Comparison of ENCODE assay signal across 15 cellular contexts in genomic region chr15:29859981-29860745, GRCh38. TPM values are rescaled to one million over a fixed set of nuclear protein-coding genes. Genes with fewer than 3 reads are reported as not detected.
A peak's percentile ranks its signal among the peaks of the same experiment; 100 is the strongest.
DNase-seq lines count a peak whose midpoint lies in the region; ATAC-seq, FAIRE-seq and TF ChIP-seq lines count a peak whose summit lies in the region.
"Had no signal": no experiment of that assay in that cellular context is flagged by ENCODE, and none has a peak within 500 bp of the region (broad histone marks: within the 10 kb centered on the region; RNA-seq: fewer than 3 reads in every experiment).

No MANE protein-coding gene starts in this region.

- H3K27ac ChIP-seq in AG04450 (ENCODE audit: low read depth, low read length) (peak overlapping the region; percentile 80), K562 (ENCODE audit: extremely low read depth, low read depth, low read length) (no peak overlapping the region), HepG2 (ENCODE audit: extremely low read length, insufficient read depth, low read length) (no peak overlapping the region)
- H3K27ac ChIP-seq: ascending aorta, esophagus squamous epithelium, neutrophil had no signal

- BruUV-seq in K562 (replicated peaks; lab: Mats Ljungman, UMichigan) (no TSS peak), HepG2 (replicated peaks; lab: Mats Ljungman, UMichigan) (no TSS peak)

- TF ChIP-seq RAD21 in K562 (CRISPR knock-in tag; conservative IDR thresholded peaks at IDR 0.05 in 1 of 2, IDR thresholded peaks at IDR 0.05 in 1 of 2) (no peak), HepG2 (CRISPR knock-in tag; IDR thresholded peaks at IDR 0.05) (no peak)

- H4K20me1 ChIP-seq in K562 (replicated peaks; ENCODE audit: control insufficient read depth, insufficient read depth, low read length) = no peaks in the 10 kb centered on the region
- H4K20me1 ChIP-seq in HepG2 (ENCODE audit: insufficient read depth, low read length) = no peaks in the 10 kb centered on the region

- H3K79me2 ChIP-seq in K562 (ENCODE audit: control insufficient read depth, insufficient read depth, low read length) (no peaks in the 10 kb centered on the region), HepG2 (ENCODE audit: insufficient read depth, low read length) (no peaks in the 10 kb centered on the region)

- H3K27me3 ChIP-seq in AG04450 (ENCODE audit: control insufficient read depth, insufficient read depth, low read length) (no peaks in the 10 kb centered on the region), K562 (ENCODE audit: control insufficient read depth in 2 of 2, insufficient read depth in 2 of 2, low read length in 2 of 2) (peaks cover 9 to 27% of the 10 kb centered on the region in 2 experiments; a peak in 4 of 5 replicates), HepG2 (ENCODE audit: control insufficient read depth in 1 of 2, insufficient read depth in 2 of 2, low read length in 2 of 2) (no peaks in the 10 kb centered on the region; a peak in 1 of 5 replicates)
- H3K27me3 ChIP-seq: ascending aorta, esophagus squamous epithelium had no signal

- TF ChIP-seq POLR2A in K562 (conservative IDR thresholded peaks at IDR 0.05) = no peak
- no peak for TF ChIP-seq POLR2A in HepG2 (IDR thresholded peaks at IDR 0.05; ENCODE audit: insufficient read depth in 1 of 2, low read depth in 2 of 2, low read length in 2 of 2)

- no peaks in the 10 kb centered on the region for H3K9me1 ChIP-seq in K562 (ENCODE audit: control insufficient read depth, insufficient read depth, low read length)

- H3K9me3 ChIP-seq in AG04450 (ENCODE audit: control insufficient read depth, insufficient read depth, low read length) = no peaks in the 10 kb centered on the region
- no peaks in the 10 kb centered on the region for H3K9me3 ChIP-seq in K562 (replicated peaks; ENCODE audit: control insufficient read depth, insufficient read depth, low read depth, low read length)
- H3K9me3 ChIP-seq in HepG2 (ENCODE audit: low read length) = no peaks in the 10 kb centered on the region
- H3K9me3 ChIP-seq: ascending aorta, esophagus squamous epithelium, neutrophil had no signal

- 0% methylated on average over 4 of the region's 4 CpGs for WGBS in K562 (ENCODE audit: insufficient coverage, low coverage, missing lambda C conversion rate)
- 31% methylated on average over 4 of the region's 4 CpGs for WGBS in HepG2 (ENCODE audit: low lambda C conversion rate)

- DNase-seq in AG04450 (ENCODE audit: low read depth, low spot score) (peak; percentile 49), HS-27A (ENCODE audit: low read depth) (peak; percentile 54), K562 (ENCODE audit: extremely low read depth in 1 of 4, low spot score in 3 of 4) (no peak), kidney glomerular epithelial cell (lab: John Stamatoyannopoulos, UW) (peak; percentile 62), NCI-H82 (lab: John Stamatoyannopoulos, UW) (no peak), NCI-H1105 (lab: John Stamatoyannopoulos, UW) (no peak), HepG2 (ENCODE audit: low spot score) (no peak)
- DNase-seq: activated CD4-positive, alpha-beta T cell treated with anti-CD3 and anti-CD28 coated beads, Interleukin-2, amount 10 ng/mL, durations not matched to agents 24 days and 14 days; esophagus squamous epithelium; NCI-H1930; NK-92 treated with Interleukin-12 subunit alpha and Interleukin-12 subunit beta, amount 100 ng/mL, for 24 hours had no signal

- no peak overlapping the region for H3K9ac ChIP-seq in K562 (ENCODE audit: insufficient read depth in 1 of 2, low read depth in 2 of 2, low read length in 2 of 2)
- H3K9ac ChIP-seq in HepG2 (ENCODE audit: insufficient read depth, low read depth, low read length) = no peak overlapping the region

- no peak for TF ChIP-seq EP300 in K562 (IDR thresholded peaks at IDR 0.05; ENCODE audit: low read length)
- no peak for TF ChIP-seq EP300 in HepG2 (IDR thresholded peaks at IDR 0.05; ENCODE audit: low read depth in 2 of 2, low read length in 2 of 2)
- TF ChIP-seq EP300 in HepG2 (CRISPR knock-in tag; IDR thresholded peaks at IDR 0.05; ENCODE audit: borderline replicate concordance) = no peak

- H3K36me3 ChIP-seq in K562 (ENCODE audit: control insufficient read depth, insufficient read depth, low read length) = no peaks in the 10 kb centered on the region
- H3K36me3 ChIP-seq in HepG2 (replicated peaks in 1 of 2; ENCODE audit: control insufficient read depth in 1 of 2, insufficient read depth in 2 of 2, low read length in 2 of 2) = no peaks in the 10 kb centered on the region
- H3K36me3 ChIP-seq: ascending aorta, esophagus squamous epithelium, neutrophil had no signal

- no peak overlapping the region for H3K4me2 ChIP-seq in K562 (ENCODE audit: insufficient read depth, low read length)
- no peak overlapping the region for H3K4me2 ChIP-seq in HepG2 (ENCODE audit: low read depth, low read length)

- CTCF ChIA-PET in AG04450 (lab: Charles Lee) = no interaction called here
- CTCF ChIA-PET in K562 (lab: Yijun Ruan, JAX; ENCODE audit: low intra/inter-chr PET ratio) = interaction anchor here (0.7 kb wide), 1 partner anchor 87 kb away, joined by 3 read pairs; no protein-coding TSS in a partner anchor
- CTCF ChIA-PET in HepG2 (lab: Yijun Ruan, JAX; ENCODE audit: low intra/inter-chr PET ratio, low total read pairs) = no interaction called here

- ATAC-seq in K562 (no peak), HG03378 (IDR thresholded peaks at IDR 0.05; ENCODE audit: unreplicated experiment) (no peak), HepG2 (no peak)
- ATAC-seq: stimulated activated effector memory CD8-positive, alpha-beta T cell treated with anti-CD3 and anti-CD28 coated beads, Interleukin-12 subunit alpha, Interleukin-12 subunit beta, amount 100 ng/mL, for 72 hours had no signal

- TF ChIP-seq CTCF in AG04450 (IDR thresholded peaks at IDR 0.05; ENCODE audit: low read depth, low read length) = no peak
- no peak for TF ChIP-seq CTCF in K562 (IDR thresholded peaks at IDR 0.05 in 2 of 3, conservative IDR thresholded peaks at IDR 0.05 in 1 of 3; ENCODE audit: insufficient read depth in 2 of 3, low read depth in 1 of 3, low read length in 3 of 3)
- TF ChIP-seq CTCF in HepG2 (CRISPR knock-in tag; IDR thresholded peaks at IDR 0.05) = no peak

- FAIRE-seq in K562 (lab: Jason Lieb, UNC) (no peak), HepG2 (lab: Jason Lieb, UNC) (no peak)

- intact Hi-C loops in K562 (cut with micrococcal nuclease) (no loop called here), HepG2 (cut with micrococcal nuclease; ENCODE audit: unreplicated experiment) (no loop called here)

- in situ Hi-C loops in K562 (cut with MboI) = no loop called here
- in situ Hi-C loops in HepG2 (cut with HindIII; ENCODE audit: extremely low pct_ligation_motif_present, low pct_unique_long_range_greater_than_20kb) = no loop called here

- H3K4me1 ChIP-seq in K562 (replicated peaks in 1 of 2; ENCODE audit: control insufficient read depth in 2 of 2, insufficient read depth in 2 of 2, low read length in 2 of 2) (no peaks in the 10 kb centered on the region; a peak in 1 of 5 replicates), HepG2 (ENCODE audit: insufficient read depth, low read length) (peaks cover 5% of the 10 kb centered on the region; the same call in 1 of the 2 replicates)
- H3K4me1 ChIP-seq: esophagus squamous epithelium had no signal

- H3K4me3 ChIP-seq in AG04450 (ENCODE audit: low read depth, low read length) (no peak overlapping the region), K562 (no peak overlapping the region), HepG2 (replicated peaks in 1 of 3; ENCODE audit: insufficient read depth in 1 of 3, low read depth in 2 of 3, low read length in 3 of 3) (no peak overlapping the region)
- H3K4me3 ChIP-seq: ascending aorta, esophagus squamous epithelium had no signal

- POLR2A ChIA-PET in AG04450 (lab: Yijun Ruan, JAX) = no interaction called here
- POLR2A ChIA-PET in K562 (lab: Yijun Ruan, JAX) = no interaction called here
- POLR2A ChIA-PET in HepG2 (lab: Yijun Ruan, JAX) = no interaction called here

- H2AFZ ChIP-seq in K562 (ENCODE audit: low read depth, low read length) = no peak overlapping the region
- H2AFZ ChIP-seq in HepG2 (ENCODE audit: low read length) = no peak overlapping the region

RNA-seq across cellular contexts. Expression of gene TJP1, which starts 37.9 kb away (rescaled TPM):
- 72.7 and 99.6 TPM in 2 replicates for polyA plus RNA-seq in AG04450 (2011; rRNA removed)
- 99.7 and 134 TPM in 2 replicates for polyA minus RNA-seq in AG04450 (2011; rRNA and poly(A)+ RNA removed)
- 51.1 and 121 TPM in 2 replicates for total RNA-seq in K562 (2011; cell fraction: chromatin; rRNA removed; ENCODE audit: low replicate concordance)
- total RNA-seq in K562 (2011; cell fraction: nucleolus; rRNA removed) = 21.2 and 25.1 TPM in 2 replicates
- total RNA-seq in K562 (2011; cell fraction: nucleoplasm; rRNA removed) = 47.7 and 51.7 TPM in 2 replicates
- total RNA-seq in K562 (2014; rRNA removed) = 16.3 and 18.7 TPM in 2 replicates
- 30.7 and 31.2 TPM in 2 replicates for total RNA-seq in K562 (2014; rRNA removed; fragmentation: Illumina TruSeq; extraction: Trizol)
- 28.0 and 30.5 TPM in 2 replicates for total RNA-seq in K562 (2015; rRNA removed; fragmentation: Illumina TruSeq; extraction: Trizol)
- total RNA-seq in K562 (2021) = 34.6 and 39.3 TPM in 2 replicates
- polyA plus RNA-seq in K562 (2011; rRNA removed) = 29.7 and 30.0 TPM in 2 replicates
- 15.3 and 18.0 TPM in 2 replicates for polyA plus RNA-seq in K562 (2011; cell fraction: cytosol; rRNA removed)
- 24.3 and 24.7 TPM in 2 replicates for polyA plus RNA-seq in K562 (2011; cell fraction: nucleus; rRNA removed)
- polyA plus RNA-seq in K562 (2012) = 14.0 and 17.1 TPM in 2 replicates
- 26.4 and 29.1 TPM in 2 replicates for polyA plus RNA-seq in K562 (2014; fragmentation: Illumina TruSeq; extraction: Trizol)
- polyA plus RNA-seq in K562 (2014; fragmentation: Nextera tagmentation; extraction: Ambion mirVana) = 10 to 100 TPM in 1 of 2 experiments, 1 to 10 TPM in 1; 9.1 to 25.6 TPM
- 27.8 and 28.5 TPM in 2 replicates for polyA plus RNA-seq in K562 (2014; rRNA removed)
- polyA minus RNA-seq in K562 (2011; rRNA and poly(A)+ RNA removed) = 68.2 and 70.3 TPM in 2 replicates
- 26.6 and 28.8 TPM in 2 replicates for polyA minus RNA-seq in K562 (2011; cell fraction: cytosol; rRNA and poly(A)+ RNA removed)
- 28.5 and 37.9 TPM in 2 replicates for polyA minus RNA-seq in K562 (2011; cell fraction: nucleus; rRNA and poly(A)+ RNA removed)
- 25.9 and 37.2 TPM in 2 replicates for total RNA-seq in HepG2 (2016; rRNA removed; fragmentation: Illumina TruSeq; extraction: Trizol)
- total RNA-seq in HepG2 (2016; cell fraction: cytosol; rRNA removed; fragmentation: Illumina TruSeq; extraction: Trizol; ENCODE audit: low read depth) = 16.0 and 19.2 TPM in 2 replicates
- total RNA-seq in HepG2 (2016; cell fraction: insoluble cytoplasmic fraction; rRNA removed; fragmentation: Illumina TruSeq; extraction: Trizol) = 23.9 and 35.3 TPM in 2 replicates
- total RNA-seq in HepG2 (2016; cell fraction: membrane; rRNA removed; fragmentation: Illumina TruSeq; extraction: Trizol) = 14.1 and 17.3 TPM in 2 replicates
- 32.5 and 44.1 TPM in 2 replicates for total RNA-seq in HepG2 (2016; cell fraction: nucleus; rRNA removed; fragmentation: Illumina TruSeq; extraction: Trizol)
- 24.7 and 27.1 TPM in 2 replicates for polyA plus RNA-seq in HepG2 (2011; rRNA removed)
- 13.9 and 20.4 TPM in 2 replicates for polyA plus RNA-seq in HepG2 (2011; cell fraction: cytosol; rRNA removed)
- polyA plus RNA-seq in HepG2 (2011; cell fraction: nucleus; rRNA removed) = 17.6 and 17.9 TPM in 2 replicates
- polyA plus RNA-seq in HepG2 (2012) = 20.7 and 23.9 TPM in 2 replicates
- polyA plus RNA-seq in HepG2 (2016; cell fraction: cytosol; fragmentation: Illumina TruSeq; extraction: Trizol; ENCODE audit: low read depth) = 0.76 and 0.90 TPM in 2 replicates
- polyA plus RNA-seq in HepG2 (2016; cell fraction: insoluble cytoplasmic fraction; fragmentation: Illumina TruSeq; extraction: Trizol; ENCODE audit: low read depth) = 33.8 and 36.8 TPM in 2 replicates
- polyA plus RNA-seq in HepG2 (2016; cell fraction: membrane; fragmentation: Illumina TruSeq; extraction: Trizol; ENCODE audit: low read depth) = 2.9 and 3.8 TPM in 2 replicates
- 29.5 and 33.1 TPM in 2 replicates for polyA plus RNA-seq in HepG2 (2016; cell fraction: nucleus; fragmentation: Illumina TruSeq; extraction: Trizol; ENCODE audit: insufficient read depth, low read depth)
- polyA minus RNA-seq in HepG2 (2011; rRNA and poly(A)+ RNA removed; ENCODE audit: low replicate concordance) = 27.9 and 33.8 TPM in 2 replicates
- polyA minus RNA-seq in HepG2 (2011; cell fraction: cytosol; rRNA and poly(A)+ RNA removed) = 24.0 and 34.0 TPM in 2 replicates
- polyA minus RNA-seq in HepG2 (2011; cell fraction: nucleus; rRNA and poly(A)+ RNA removed) = 74.8 and 91.5 TPM in 2 replicates
- total RNA-seq: activated CD4-positive, alpha-beta T cell treated with anti-CD3 and anti-CD28 coated beads, Interleukin-2, amount 10 ng/mL, durations not matched to agents 24 days and 14 days had no signal

Comparison
In these comparisons a context has a peak if more than half of its experiments do, and no peak if none do; other contexts are left out.
1. DNase-seq: peak in AG04450 (single experiment), HS-27A (single experiment) and kidney glomerular epithelial cell (single experiment); none in K562 (0 of 4), NCI-H82 (single experiment), NCI-H1105 (single experiment) and HepG2 (single experiment).